27 cellular contexts compared by ENCODE assay signal in genomic region chr15:65076486-65077290, GRCh38. TPM values are rescaled to one million over a fixed set of nuclear protein-coding genes. Genes with fewer than 3 reads are reported as not detected.
DNase-seq lines count a peak whose midpoint lies in the region; ATAC-seq, FAIRE-seq and TF ChIP-seq lines count a peak whose summit lies in the region.
"Had no signal": no experiment of that assay in that cellular context is flagged by ENCODE, and none has a peak within 500 bp of the region (broad histone marks: within the 10 kb centered on the region; RNA-seq: fewer than 3 reads in every experiment).

TSS of gene KBTBD13 (plus strand) at chr15:65076746. CDS start at chr15:65076816, 70 bp downstream.

- H3K27ac Mint-ChIP-seq in progenitor cell of endocrine pancreas (peak within 1 kb of the TSS; percentile 85), chondrocyte (ENCODE audit: unreplicated experiment) (no peak within 1 kb of the TSS)

- H3K4me1 ChIP-seq in right atrium auricular region = peaks cover 0 to 39% of the 10 kb centered on the region in 2 donors

- peak within 1 kb of the TSS; percentile 69 to 88 for H3K27ac ChIP-seq in right atrium auricular region
- H3K27ac ChIP-seq: HL-60, SK-N-MC, WERI-Rb-1 had no signal

- DNase-seq in Right ventricle myocardium inferior (ENCODE audit: missing footprints) (no peak), cardiac septum (ENCODE audit: low spot score) (no peak), right atrium auricular region (ENCODE audit: low spot score) (no peak), progenitor cell of endocrine pancreas (ENCODE audit: low spot score, unreplicated experiment) (no peak), chondrocyte (ENCODE audit: low spot score) (no peak), DMS 273 treated with DMSO at 0.1 percent for 48 hours (lab: John Stamatoyannopoulos, UW) (no peak), HuH-7 (ENCODE audit: low spot score) (no peak), HTR-8/SVneo (ENCODE audit: insufficient read length, low spot score) (no peak)
- DNase-seq: 8988T; activated CD4-positive, alpha-beta T cell treated with anti-CD3 and anti-CD28 coated beads, Interleukin-2, amount 50 U/mL, for 1 hour; activated naive CD4-positive, alpha-beta T cell treated with anti-CD3 and anti-CD28 coated beads, Interleukin-2, amount 50 U/mL, for 16 hours; anterior cingulate cortex; IMR-90; kidney; mammary epithelial cell; NCI-H1092 treated with DMSO at 0.1 percent for 48 hours; NCI-H187 treated with DMSO at 0.1 percent for 48 hours; NCI-H748 treated with DMSO at 0.1 percent for 48 hours; stimulated activated CD4-positive, alpha-beta T cell treated with anti-CD3 and anti-CD28 coated beads, Interleukin-4, amount 100 ng/mL, for 4 hours; stimulated activated naive CD4-positive, alpha-beta T cell; WERI-Rb-1 had no signal

- no peaks in the 10 kb centered on the region for H3K36me3 Mint-ChIP-seq in progenitor cell of endocrine pancreas (ENCODE audit: insufficient read depth)
- no peaks in the 10 kb centered on the region for H3K36me3 Mint-ChIP-seq in chondrocyte (ENCODE audit: low read depth)

- H3K4me3 Mint-ChIP-seq in progenitor cell of endocrine pancreas (ENCODE audit: low read depth) (no peak within 1 kb of the TSS), chondrocyte (ENCODE audit: unreplicated experiment) (no peak within 1 kb of the TSS)

- FAIRE-seq in HTR-8/SVneo (lab: Jason Lieb, UNC) = no peak
- FAIRE-seq: kidney had no signal

- ATAC-seq in Right ventricle myocardium inferior = peak; percentile 66

- H3K4me1 Mint-ChIP-seq in progenitor cell of endocrine pancreas (ENCODE audit: low read depth) (no peaks in the 10 kb centered on the region), chondrocyte (ENCODE audit: low read depth) (peaks cover 23% of the 10 kb centered on the region)

- intact Hi-C loops in Right ventricle myocardium inferior (cut with DNase I) = no loop called here
- intact Hi-C loops in cardiac septum (cut with DNase I) = no loop called here

- no peak within 1 kb of the TSS for H3K4me3 ChIP-seq in right atrium auricular region
- H3K4me3 ChIP-seq: SK-N-MC had no signal

- H3K27me3 ChIP-seq in right atrium auricular region = no peaks in the 10 kb centered on the region

- H3K9me3 Mint-ChIP-seq in progenitor cell of endocrine pancreas (ENCODE audit: low read depth) (peaks cover 8% of the 10 kb centered on the region), chondrocyte (ENCODE audit: low read depth) (no peaks in the 10 kb centered on the region)

- H3K27me3 Mint-ChIP-seq in progenitor cell of endocrine pancreas (peaks cover 37% of the 10 kb centered on the region), chondrocyte (ENCODE audit: low read depth) (peaks cover 13% of the 10 kb centered on the region)

- H3K9me3 ChIP-seq in right atrium auricular region = no peaks in the 10 kb centered on the region

- TF ChIP-seq CTCF in right atrium auricular region (IDR thresholded peaks at IDR 0.05) (no peak), progenitor cell of endocrine pancreas (IDR thresholded peaks at IDR 0.05; ENCODE audit: unreplicated experiment) (no peak), chondrocyte (IDR thresholded peaks at IDR 0.05) (no peak)

- no peaks in the 10 kb centered on the region for H3K36me3 ChIP-seq in right atrium auricular region
- H3K36me3 ChIP-seq: WERI-Rb-1 had no signal

RNA-seq across cellular contexts. Expression of gene KBTBD13, which starts in this region (rescaled TPM):
- 8.4 TPM for total RNA-seq in Right ventricle myocardium inferior
- total RNA-seq in cardiac septum = 3.3 TPM
- 1 to 10 TPM; 2.6 to 4.4 TPM for total RNA-seq in right atrium auricular region
- total RNA-seq in progenitor cell of endocrine pancreas = not detected in 2 replicates
- not detected in 3 replicates for total RNA-seq in chondrocyte
- total RNA-seq: G401; IMR-90; mammary epithelial cell; osteoblast; RPMI7951; T-helper 2 cell treated with Interferon-gamma antibody and Interleukin-4, amounts not matched to agents 100 ng/mL and 5 ng/mL, for 36 hours had no signal
